In the genomic region with DNA sequence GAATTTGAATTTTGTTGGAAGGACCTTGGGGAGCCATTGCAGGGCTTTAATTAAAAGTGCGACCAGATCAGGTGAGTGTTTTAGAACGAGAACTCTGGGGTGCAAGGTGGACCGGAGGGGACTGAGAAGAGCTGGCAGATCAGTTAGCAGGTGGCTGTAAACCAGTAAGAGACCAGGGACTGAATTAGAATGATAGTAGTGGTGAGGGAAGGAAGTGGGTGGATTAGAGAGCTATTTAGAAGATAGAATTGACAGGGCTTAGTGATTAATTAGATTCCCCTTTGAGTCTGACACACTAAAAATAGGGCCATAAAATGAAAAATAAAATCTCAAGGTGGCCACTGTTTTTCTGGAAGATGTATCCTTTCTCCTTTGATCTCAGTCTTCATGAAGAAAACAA, we compare ENCODE assay signal across 1 cellular context.
TF ChIP-seq lines count a peak whose summit lies in the region.

No MANE protein-coding gene starts in this region.

TF ChIP-seq in GM12878, 131 proteins besides CTCF, POLR2A, EP300 and RAD21 (continued from another document):
- TF ChIP-seq, protein P1, sequence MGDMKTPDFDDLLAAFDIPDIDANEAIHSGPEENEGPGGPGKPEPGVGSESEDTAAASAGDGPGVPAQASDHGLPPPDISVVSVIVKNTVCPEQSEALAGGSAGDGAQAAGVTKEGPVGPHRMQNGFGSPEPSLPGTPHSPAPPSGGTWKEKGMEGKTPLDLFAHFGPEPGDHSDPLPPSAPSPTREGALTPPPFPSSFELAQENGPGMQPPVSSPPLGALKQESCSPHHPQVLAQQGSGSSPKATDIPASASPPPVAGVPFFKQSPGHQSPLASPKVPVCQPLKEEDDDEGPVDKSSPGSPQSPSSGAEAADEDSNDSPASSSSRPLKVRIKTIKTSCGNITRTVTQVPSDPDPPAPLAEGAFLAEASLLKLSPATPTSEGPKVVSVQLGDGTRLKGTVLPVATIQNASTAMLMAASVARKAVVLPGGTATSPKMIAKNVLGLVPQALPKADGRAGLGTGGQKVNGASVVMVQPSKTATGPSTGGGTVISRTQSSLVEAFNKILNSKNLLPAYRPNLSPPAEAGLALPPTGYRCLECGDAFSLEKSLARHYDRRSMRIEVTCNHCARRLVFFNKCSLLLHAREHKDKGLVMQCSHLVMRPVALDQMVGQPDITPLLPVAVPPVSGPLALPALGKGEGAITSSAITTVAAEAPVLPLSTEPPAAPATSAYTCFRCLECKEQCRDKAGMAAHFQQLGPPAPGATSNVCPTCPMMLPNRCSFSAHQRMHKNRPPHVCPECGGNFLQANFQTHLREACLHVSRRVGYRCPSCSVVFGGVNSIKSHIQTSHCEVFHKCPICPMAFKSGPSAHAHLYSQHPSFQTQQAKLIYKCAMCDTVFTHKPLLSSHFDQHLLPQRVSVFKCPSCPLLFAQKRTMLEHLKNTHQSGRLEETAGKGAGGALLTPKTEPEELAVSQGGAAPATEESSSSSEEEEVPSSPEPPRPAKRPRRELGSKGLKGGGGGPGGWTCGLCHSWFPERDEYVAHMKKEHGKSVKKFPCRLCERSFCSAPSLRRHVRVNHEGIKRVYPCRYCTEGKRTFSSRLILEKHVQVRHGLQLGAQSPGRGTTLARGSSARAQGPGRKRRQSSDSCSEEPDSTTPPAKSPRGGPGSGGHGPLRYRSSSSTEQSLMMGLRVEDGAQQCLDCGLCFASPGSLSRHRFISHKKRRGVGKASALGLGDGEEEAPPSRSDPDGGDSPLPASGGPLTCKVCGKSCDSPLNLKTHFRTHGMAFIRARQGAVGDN (IDR thresholded peaks at IDR 0.05) = no peak
- TF ChIP-seq, protein P2, sequence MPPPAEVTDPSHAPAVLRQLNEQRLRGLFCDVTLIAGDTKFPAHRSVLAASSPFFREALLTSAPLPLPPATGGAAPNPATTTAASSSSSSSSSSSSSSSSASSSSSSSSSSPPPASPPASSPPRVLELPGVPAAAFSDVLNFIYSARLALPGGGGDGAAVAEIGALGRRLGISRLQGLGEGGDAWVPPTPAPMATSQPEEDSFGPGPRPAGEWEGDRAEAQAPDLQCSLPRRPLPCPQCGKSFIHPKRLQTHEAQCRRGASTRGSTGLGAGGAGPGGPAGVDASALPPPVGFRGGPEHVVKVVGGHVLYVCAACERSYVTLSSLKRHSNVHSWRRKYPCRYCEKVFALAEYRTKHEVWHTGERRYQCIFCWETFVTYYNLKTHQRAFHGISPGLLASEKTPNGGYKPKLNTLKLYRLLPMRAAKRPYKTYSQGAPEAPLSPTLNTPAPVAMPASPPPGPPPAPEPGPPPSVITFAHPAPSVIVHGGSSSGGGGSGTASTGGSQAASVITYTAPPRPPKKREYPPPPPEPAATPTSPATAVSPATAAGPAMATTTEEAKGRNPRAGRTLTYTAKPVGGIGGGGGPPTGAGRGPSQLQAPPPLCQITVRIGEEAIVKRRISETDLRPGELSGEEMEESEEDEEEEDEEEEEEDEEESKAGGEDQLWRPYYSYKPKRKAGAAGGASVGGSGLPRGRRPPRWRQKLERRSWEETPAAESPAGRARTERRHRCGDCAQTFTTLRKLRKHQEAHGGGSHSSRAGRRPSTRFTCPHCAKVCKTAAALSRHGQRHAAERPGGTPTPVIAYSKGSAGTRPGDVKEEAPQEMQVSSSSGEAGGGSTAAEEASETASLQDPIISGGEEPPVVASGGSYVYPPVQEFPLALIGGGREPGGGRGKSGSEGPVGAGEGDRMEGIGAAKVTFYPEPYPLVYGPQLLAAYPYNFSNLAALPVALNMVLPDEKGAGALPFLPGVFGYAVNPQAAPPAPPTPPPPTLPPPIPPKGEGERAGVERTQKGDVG (CRISPR knock-in tag; IDR thresholded peaks at IDR 0.05) = no peak
- TF ChIP-seq TBL1XR1 (IDR thresholded peaks at IDR 0.05; ENCODE audit: low read depth, low read length) (0 out of 2 replicates have a peak, but pooled peaks have one; percentile 37), CREM (IDR thresholded peaks at IDR 0.05; ENCODE audit: low read depth) (peak; percentile 53; the same call in 1 of the 2 replicates), RB1 (IDR thresholded peaks at IDR 0.05; ENCODE audit: borderline replicate concordance) (no peak), RUNX3 (IDR thresholded peaks at IDR 0.05; ENCODE audit: low read length) (peak; percentile 72)
- TF ChIP-seq, protein P3, sequence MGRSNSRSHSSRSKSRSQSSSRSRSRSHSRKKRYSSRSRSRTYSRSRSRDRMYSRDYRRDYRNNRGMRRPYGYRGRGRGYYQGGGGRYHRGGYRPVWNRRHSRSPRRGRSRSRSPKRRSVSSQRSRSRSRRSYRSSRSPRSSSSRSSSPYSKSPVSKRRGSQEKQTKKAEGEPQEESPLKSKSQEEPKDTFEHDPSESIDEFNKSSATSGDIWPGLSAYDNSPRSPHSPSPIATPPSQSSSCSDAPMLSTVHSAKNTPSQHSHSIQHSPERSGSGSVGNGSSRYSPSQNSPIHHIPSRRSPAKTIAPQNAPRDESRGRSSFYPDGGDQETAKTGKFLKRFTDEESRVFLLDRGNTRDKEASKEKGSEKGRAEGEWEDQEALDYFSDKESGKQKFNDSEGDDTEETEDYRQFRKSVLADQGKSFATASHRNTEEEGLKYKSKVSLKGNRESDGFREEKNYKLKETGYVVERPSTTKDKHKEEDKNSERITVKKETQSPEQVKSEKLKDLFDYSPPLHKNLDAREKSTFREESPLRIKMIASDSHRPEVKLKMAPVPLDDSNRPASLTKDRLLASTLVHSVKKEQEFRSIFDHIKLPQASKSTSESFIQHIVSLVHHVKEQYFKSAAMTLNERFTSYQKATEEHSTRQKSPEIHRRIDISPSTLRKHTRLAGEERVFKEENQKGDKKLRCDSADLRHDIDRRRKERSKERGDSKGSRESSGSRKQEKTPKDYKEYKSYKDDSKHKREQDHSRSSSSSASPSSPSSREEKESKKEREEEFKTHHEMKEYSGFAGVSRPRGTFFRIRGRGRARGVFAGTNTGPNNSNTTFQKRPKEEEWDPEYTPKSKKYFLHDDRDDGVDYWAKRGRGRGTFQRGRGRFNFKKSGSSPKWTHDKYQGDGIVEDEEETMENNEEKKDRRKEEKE (IDR thresholded peaks at IDR 0.05) = no peak
